ENCODE assay signal across 11 cellular contexts in the genomic region with DNA sequence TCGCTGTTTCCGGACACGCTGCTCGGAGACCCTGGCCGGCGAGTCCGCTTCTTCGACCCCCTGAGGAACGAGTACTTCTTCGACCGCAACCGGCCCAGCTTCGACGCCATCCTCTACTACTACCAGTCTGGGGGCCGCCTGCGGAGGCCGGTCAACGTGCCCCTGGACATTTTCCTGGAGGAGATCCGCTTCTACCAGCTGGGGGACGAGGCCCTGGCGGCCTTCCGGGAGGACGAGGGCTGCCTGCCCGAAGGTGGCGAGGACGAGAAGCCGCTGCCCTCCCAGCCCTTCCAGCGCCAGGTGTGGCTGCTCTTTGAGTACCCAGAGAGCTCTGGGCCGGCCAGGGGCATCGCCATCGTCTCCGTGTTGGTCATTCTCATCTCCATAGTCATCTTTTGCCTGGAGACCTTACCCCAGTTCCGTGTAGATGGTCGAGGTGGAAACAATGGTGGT.
A peak's percentile ranks its signal among the peaks of the same experiment; 100 is the strongest.
DNase-seq lines count a peak whose midpoint lies in the region; ATAC-seq and TF ChIP-seq lines count a peak whose summit lies in the region.
"Had no signal": no experiment of that assay in that cellular context is flagged by ENCODE, and none has a peak within 500 bp of the region (broad histone marks: within the 10 kb centered on the region; RNA-seq: fewer than 3 reads in every experiment).

No MANE protein-coding gene starts in this region.

- H3K4me3 ChIP-seq in lower lobe of right lung = peak overlapping the region; percentile 40
- H3K4me3 ChIP-seq in tibial artery = peak overlapping the region; percentile 46 to 56

- H3K9me3 Mint-ChIP-seq in activated T-cell treated with anti-CD3 and anti-CD28 coated beads, Interleukin-2, amount 50 U/mL, for 24 hours = no peaks in the 10 kb centered on the region
- H3K9me3 Mint-ChIP-seq in activated naive CD8-positive, alpha-beta T cell treated with anti-CD3 and anti-CD28 coated beads, Interleukin-2, amount 10 ng/mL, durations not matched to agents 7 days and 5 days = no peaks in the 10 kb centered on the region

- ATAC-seq in activated naive CD8-positive, alpha-beta T cell treated with anti-CD3 and anti-CD28 coated beads, Interleukin-2, amount 10 ng/mL, durations not matched to agents 7 days and 5 days (ENCODE audit: low read depth) = no peak
- no peak for ATAC-seq in lower lobe of right lung

- POLR2A ChIA-PET in activated naive CD8-positive, alpha-beta T cell treated with anti-CD3 and anti-CD28 coated beads, Interleukin-2, amount 10 ng/mL, durations not matched to agents 7 days and 5 days (lab: Charles Lee) = interaction anchor here (1.0 kb wide), 1 partner anchor 19 kb away, joined by 4 read pairs; no protein-coding TSS in a partner anchor

- H3K36me3 Mint-ChIP-seq in activated T-cell treated with anti-CD3 and anti-CD28 coated beads, Interleukin-2, amount 50 U/mL, for 24 hours (ENCODE audit: low read depth) = no peaks in the 10 kb centered on the region
- peaks cover 22% of the 10 kb centered on the region for H3K36me3 Mint-ChIP-seq in activated naive CD8-positive, alpha-beta T cell treated with anti-CD3 and anti-CD28 coated beads, Interleukin-2, amount 10 ng/mL, durations not matched to agents 7 days and 5 days

- no peak overlapping the region for H3K27ac Mint-ChIP-seq in activated T-cell treated with anti-CD3 and anti-CD28 coated beads, Interleukin-2, amount 50 U/mL, for 24 hours
- no peak overlapping the region for H3K27ac Mint-ChIP-seq in activated naive CD8-positive, alpha-beta T cell treated with anti-CD3 and anti-CD28 coated beads, Interleukin-2, amount 10 ng/mL, durations not matched to agents 7 days and 5 days

- no peak for DNase-seq in activated T-cell treated with anti-CD3 and anti-CD28 coated beads, Interleukin-2, amount 50 U/mL, for 24 hours
- no peak for DNase-seq in activated T-cell treated with anti-CD3 and anti-CD28 coated beads, Interleukin-2, amount 50 U/mL, for 48 hours
- DNase-seq in activated naive CD8-positive, alpha-beta T cell treated with anti-CD3 and anti-CD28 coated beads, Interleukin-2, amount 10 ng/mL, durations not matched to agents 7 days and 5 days = no peak
- no peak for DNase-seq in lower lobe of right lung
- no peak for DNase-seq in tibial artery
- no peak for DNase-seq in D341Med (ENCODE audit: low spot score)
- DNase-seq in NOMO-1 (lab: John Stamatoyannopoulos, UW; ENCODE audit: unreplicated experiment in 2 of 2) = no peak
- no peak for DNase-seq in HuH-7 (ENCODE audit: low spot score)
- DNase-seq: activated naive CD4-positive, alpha-beta T cell; NCI-H1048; T1000 had no signal

- peaks cover 48% of the 10 kb centered on the region for H3K27me3 ChIP-seq in lower lobe of right lung (ENCODE audit: low read depth)
- peaks cover 0 to 48% of the 10 kb centered on the region in 2 donors for H3K27me3 ChIP-seq in tibial artery

- H3K9me3 ChIP-seq in lower lobe of right lung = no peaks in the 10 kb centered on the region
- H3K9me3 ChIP-seq in tibial artery = no peaks in the 10 kb centered on the region

- intact Hi-C loops in lower lobe of right lung (cut with DNase I) = no loop called here
- intact Hi-C loops in tibial artery (cut with DNase I; ENCODE audit: low total_unique reads) = no loop called here

- peak overlapping the region; percentile 36 for H3K4me3 Mint-ChIP-seq in activated T-cell treated with anti-CD3 and anti-CD28 coated beads, Interleukin-2, amount 50 U/mL, for 24 hours
- peak overlapping the region; percentile 75 for H3K4me3 Mint-ChIP-seq in activated naive CD8-positive, alpha-beta T cell treated with anti-CD3 and anti-CD28 coated beads, Interleukin-2, amount 10 ng/mL, durations not matched to agents 7 days and 5 days

- no peak overlapping the region for H3K27ac ChIP-seq in lower lobe of right lung
- H3K27ac ChIP-seq in tibial artery = no peak overlapping the region

- H3K36me3 ChIP-seq in lower lobe of right lung (no peaks in the 10 kb centered on the region), tibial artery (no peaks in the 10 kb centered on the region)

- H3K4me1 ChIP-seq in lower lobe of right lung = peaks cover 13% of the 10 kb centered on the region
- peaks cover 0 to 20% (median 19%) of the 10 kb centered on the region in 4 donors for H3K4me1 ChIP-seq in tibial artery

- peaks cover 36% of the 10 kb centered on the region for H3K27me3 Mint-ChIP-seq in activated T-cell treated with anti-CD3 and anti-CD28 coated beads, Interleukin-2, amount 50 U/mL, for 24 hours
- peaks cover 30% of the 10 kb centered on the region for H3K27me3 Mint-ChIP-seq in activated naive CD8-positive, alpha-beta T cell treated with anti-CD3 and anti-CD28 coated beads, Interleukin-2, amount 10 ng/mL, durations not matched to agents 7 days and 5 days

- peaks cover 30% of the 10 kb centered on the region for H3K4me1 Mint-ChIP-seq in activated T-cell treated with anti-CD3 and anti-CD28 coated beads, Interleukin-2, amount 50 U/mL, for 24 hours (ENCODE audit: low read depth)
- peaks cover 32% of the 10 kb centered on the region for H3K4me1 Mint-ChIP-seq in activated naive CD8-positive, alpha-beta T cell treated with anti-CD3 and anti-CD28 coated beads, Interleukin-2, amount 10 ng/mL, durations not matched to agents 7 days and 5 days

- TF ChIP-seq CTCF in lower lobe of right lung (IDR thresholded peaks at IDR 0.05) (no peak), tibial artery (IDR thresholded peaks at IDR 0.05) (no peak)
